Comparison of ENCODE assay signal across 18 cellular contexts in the genomic region with DNA sequence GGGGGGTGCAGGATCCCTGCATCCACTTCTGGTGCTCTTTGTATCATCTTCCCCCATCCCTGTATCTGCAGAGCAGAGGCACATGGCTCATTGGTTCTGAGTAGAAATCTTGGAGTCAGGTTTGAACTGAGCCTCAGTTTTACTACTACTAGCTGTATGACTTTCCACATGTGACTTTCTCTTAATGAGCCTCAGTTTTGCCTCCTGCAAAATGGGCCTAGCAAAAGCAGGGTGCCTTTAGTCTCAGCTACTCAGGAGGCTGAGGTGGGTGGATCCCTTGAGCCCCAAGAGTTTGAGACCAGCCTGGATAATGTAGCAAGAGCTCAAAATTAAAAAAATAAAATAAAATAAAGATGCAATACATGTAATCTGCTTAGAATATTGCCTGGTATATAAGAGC.
A peak's percentile ranks its signal among the peaks of the same experiment; 100 is the strongest.
DNase-seq lines count a peak whose midpoint lies in the region; ATAC-seq, FAIRE-seq and TF ChIP-seq lines count a peak whose summit lies in the region.
"Had no signal": no experiment of that assay in that cellular context is flagged by ENCODE, and none has a peak within 500 bp of the region (broad histone marks: within the 10 kb centered on the region; RNA-seq: fewer than 3 reads in every experiment).

No MANE protein-coding gene starts in this region.

- intact Hi-C loops in endothelial cell of umbilical vein (cut with micrococcal nuclease) = no loop called here
- intact Hi-C loops in PC-9 (cut with micrococcal nuclease; ENCODE audit: unreplicated experiment) = no loop called here

- POLR2A ChIA-PET in endothelial cell of umbilical vein (lab: Charles Lee) (no interaction called here), PC-9 (lab: Charles Lee; ENCODE audit: unreplicated experiment) (no interaction called here)

- H3K4me2 ChIP-seq in endothelial cell of umbilical vein (ENCODE audit: insufficient read depth, low read length) = no peak overlapping the region
- H3K4me2 ChIP-seq in PC-9 = no peak overlapping the region
- H3K4me2 ChIP-seq: A549 had no signal

- H2AFZ ChIP-seq in endothelial cell of umbilical vein (ENCODE audit: low read depth, low read length) (no peak overlapping the region), PC-9 (no peak overlapping the region)

- H3K9me3 ChIP-seq in endothelial cell of umbilical vein (replicated peaks; ENCODE audit: control insufficient read depth, insufficient read depth, low read length) (no peaks in the 10 kb centered on the region), PC-9 (ENCODE audit: insufficient read depth, low read depth) (no peaks in the 10 kb centered on the region)
- H3K9me3 ChIP-seq: A549, Caco-2 had no signal

- H3K4me1 ChIP-seq in endothelial cell of umbilical vein (ENCODE audit: control insufficient read depth, extremely low read depth, insufficient read depth, low read length) = no peaks in the 10 kb centered on the region
- no peaks in the 10 kb centered on the region for H3K4me1 ChIP-seq in PC-9 (replicated peaks; ENCODE audit: insufficient read depth)
- H3K4me1 ChIP-seq: A549, Caco-2 had no signal

- H3K9me1 ChIP-seq in endothelial cell of umbilical vein (replicated peaks; ENCODE audit: control insufficient read depth, extremely low read depth, insufficient read depth, low read length) = no peaks in the 10 kb centered on the region

- H3K36me3 ChIP-seq in endothelial cell of umbilical vein (ENCODE audit: control insufficient read depth in 2 of 2, extremely low read depth in 1 of 2, insufficient read depth in 2 of 2, low read length in 2 of 2) (no peaks in the 10 kb centered on the region), PC-9 (ENCODE audit: low read depth) (no peaks in the 10 kb centered on the region)

- CTCF ChIA-PET in activated CD8-positive, alpha-beta memory T cell treated with anti-CD3 and anti-CD28 coated beads, Interleukin-2, amount 10 ng/mL, durations not matched to agents 7 days and 5 days (lab: Charles Lee) = interaction anchor here (0.9 to 1.4 kb wide), 2 partner anchors 11 to 105 kb away, joined by 3 to 4 read pairs; a partner anchor contains a TSS
- CTCF ChIA-PET in endothelial cell of umbilical vein (lab: Charles Lee) (interaction anchor here (0.7 to 1.3 kb wide), 5 partner anchors 11 to 300 kb away, joined by 3 to 5 read pairs (median 4); no protein-coding TSS in a partner anchor), PC-9 (lab: Charles Lee) (no interaction called here)

- BruUV-seq in endothelial cell of umbilical vein (replicated peaks; lab: Mats Ljungman, UMichigan) (no TSS peak), PC-9 (replicated peaks; lab: Mats Ljungman, UMichigan) (no TSS peak)

- H3K4me1 Mint-ChIP-seq in activated CD8-positive, alpha-beta memory T cell treated with anti-CD3 and anti-CD28 coated beads, Interleukin-2, amount 10 ng/mL, durations not matched to agents 7 days and 5 days = peaks cover 19% of the 10 kb centered on the region
- no peaks in the 10 kb centered on the region for H3K4me1 Mint-ChIP-seq in type B pancreatic cell (ENCODE audit: unreplicated experiment)

- no peaks in the 10 kb centered on the region for H3F3A ChIP-seq in PC-9 (ENCODE audit: insufficient read depth, low read depth)

- dilution Hi-C loops in endothelial cell of umbilical vein (cut with MboI; ENCODE audit: extremely low pct_ligation_motif_present, low sequenced_read_pairs) = no loop called here

- H3K9me2 ChIP-seq in PC-9 (ENCODE audit: insufficient read depth) = no peaks in the 10 kb centered on the region

- no peaks in the 10 kb centered on the region for H3K27me3 ChIP-seq in endothelial cell of umbilical vein (ENCODE audit: control insufficient read depth in 2 of 2, insufficient read depth in 2 of 2, low read length in 2 of 2)
- H3K27me3 ChIP-seq in PC-9 (ENCODE audit: insufficient read depth, low read depth) = no peaks in the 10 kb centered on the region

- TF ChIP-seq POLR2A in endothelial cell of umbilical vein (IDR thresholded peaks at IDR 0.05; ENCODE audit: low read depth, low read length) = no peak

- peaks cover 21% of the 10 kb centered on the region for H3K36me3 Mint-ChIP-seq in activated CD8-positive, alpha-beta memory T cell treated with anti-CD3 and anti-CD28 coated beads, Interleukin-2, amount 10 ng/mL, durations not matched to agents 7 days and 5 days
- H3K36me3 Mint-ChIP-seq in type B pancreatic cell = no peaks in the 10 kb centered on the region

- H3K27me3 Mint-ChIP-seq in activated CD8-positive, alpha-beta memory T cell treated with anti-CD3 and anti-CD28 coated beads, Interleukin-2, amount 10 ng/mL, durations not matched to agents 7 days and 5 days = no peaks in the 10 kb centered on the region
- H3K27me3 Mint-ChIP-seq in type B pancreatic cell = no peaks in the 10 kb centered on the region
- H3K27me3 Mint-ChIP-seq: CD4-positive, alpha-beta T cell had no signal

- no peak overlapping the region for H3K4me3 Mint-ChIP-seq in activated CD8-positive, alpha-beta memory T cell treated with anti-CD3 and anti-CD28 coated beads, Interleukin-2, amount 10 ng/mL, durations not matched to agents 7 days and 5 days
- H3K4me3 Mint-ChIP-seq in type B pancreatic cell = no peak overlapping the region
- H3K4me3 Mint-ChIP-seq: CD4-positive, alpha-beta T cell; H9 had no signal

- no peak overlapping the region for H3K4me3 ChIP-seq in endothelial cell of umbilical vein (replicated peaks in 1 of 3; ENCODE audit: insufficient read depth in 1 of 3, low read depth in 1 of 3, low read length in 3 of 3)
- H3K4me3 ChIP-seq in PC-9 = no peak overlapping the region
- H3K4me3 ChIP-seq: A549 had no signal

- H4K20me1 ChIP-seq in endothelial cell of umbilical vein (replicated peaks; ENCODE audit: control insufficient read depth, extremely low read depth, insufficient read depth, low read length) = no peaks in the 10 kb centered on the region
- H4K20me1 ChIP-seq in PC-9 (ENCODE audit: insufficient read depth) = no peaks in the 10 kb centered on the region

- H3K9ac ChIP-seq in endothelial cell of umbilical vein (replicated peaks; ENCODE audit: extremely low read depth, insufficient read depth, low read length) = no peak overlapping the region

- DNase-seq in activated CD8-positive, alpha-beta memory T cell treated with anti-CD3 and anti-CD28 coated beads, Interleukin-2, amount 10 ng/mL, durations not matched to agents 7 days and 5 days = peak; percentile 33
- DNase-seq in activated CD8-positive, alpha-beta memory T cell treated with anti-CD3 and anti-CD28 coated beads, Interleukin-2, amount 50 U/mL, for 4 hours = no peak
- DNase-seq in GM13976 (ENCODE audit: low spot score) = peak; percentile 3
- DNase-seq in endothelial cell of umbilical vein (ENCODE audit: low read depth, low spot score) = no peak
- DNase-seq in ureter (ENCODE audit: low spot score) = peak; percentile 35
- no peak for DNase-seq in type B pancreatic cell (ENCODE audit: extremely low spot score, unreplicated experiment)
- DNase-seq in PC-9 = no peak
- DNase-seq: AML-193; Caco-2; CD4-positive, alpha-beta T cell; DMS79; GDM1; H9 had no signal

- no peaks in the 10 kb centered on the region for H3K79me2 ChIP-seq in endothelial cell of umbilical vein (ENCODE audit: control insufficient read depth, insufficient read depth, low read length)
- no peaks in the 10 kb centered on the region for H3K79me2 ChIP-seq in PC-9 (ENCODE audit: low read depth)

- TF ChIP-seq CTCF in GM13976 (IDR thresholded peaks at IDR 0.05; ENCODE audit: borderline replicate concordance, control extremely low read depth, extremely low read depth, insufficient read depth, missing control alignments) (no peak), endothelial cell of umbilical vein (IDR thresholded peaks at IDR 0.05; ENCODE audit: extremely low read depth in 1 of 2, insufficient read depth in 1 of 2, low read depth in 1 of 2, low read length in 2 of 2) (no peak), type B pancreatic cell (conservative IDR thresholded peaks at IDR 0.05) (no peak), PC-9 (conservative IDR thresholded peaks at IDR 0.05) (no peak)

- no peak overlapping the region for H3K27ac Mint-ChIP-seq in activated CD8-positive, alpha-beta memory T cell treated with anti-CD3 and anti-CD28 coated beads, Interleukin-2, amount 10 ng/mL, durations not matched to agents 7 days and 5 days
- H3K27ac Mint-ChIP-seq in type B pancreatic cell = no peak overlapping the region
- H3K27ac Mint-ChIP-seq: CD4-positive, alpha-beta T cell had no signal

- H3K9me3 Mint-ChIP-seq in activated CD8-positive, alpha-beta memory T cell treated with anti-CD3 and anti-CD28 coated beads, Interleukin-2, amount 10 ng/mL, durations not matched to agents 7 days and 5 days (ENCODE audit: low read depth) = no peaks in the 10 kb centered on the region
- H3K9me3 Mint-ChIP-seq in type B pancreatic cell = no peaks in the 10 kb centered on the region
- H3K9me3 Mint-ChIP-seq: CD4-positive, alpha-beta T cell; H9 had no signal

- peak; percentile 40 for FAIRE-seq in endothelial cell of umbilical vein (lab: Jason Lieb, UNC)
- FAIRE-seq: A549, GM12892, H1 had no signal

- no peak overlapping the region for H3K27ac ChIP-seq in endothelial cell of umbilical vein (ENCODE audit: insufficient read depth, low read depth, low read length)
- H3K27ac ChIP-seq in PC-9 = no peak overlapping the region
- H3K27ac ChIP-seq: 22Rv1, A549, C4-2B had no signal

- ATAC-seq in activated CD8-positive, alpha-beta memory T cell treated with anti-CD3 and anti-CD28 coated beads, Interleukin-2, amount 10 ng/mL, durations not matched to agents 7 days and 5 days = no peak
- ATAC-seq: A549 had no signal

- in situ Hi-C loops in GM13976 (cut with MboI; ENCODE audit: low sequenced_read_pairs, unreplicated experiment) = no loop called here

TF ChIP-seq in endothelial cell of umbilical vein, 7 proteins besides CTCF, POLR2A, EP300 and RAD21:
- TF ChIP-seq, protein P1, sequence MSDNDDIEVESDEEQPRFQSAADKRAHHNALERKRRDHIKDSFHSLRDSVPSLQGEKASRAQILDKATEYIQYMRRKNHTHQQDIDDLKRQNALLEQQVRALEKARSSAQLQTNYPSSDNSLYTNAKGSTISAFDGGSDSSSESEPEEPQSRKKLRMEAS (IDR thresholded peaks at IDR 0.05; ENCODE audit: insufficient read depth, insufficient read length) = no peak
- no peak for TF ChIP-seq MYC (IDR thresholded peaks at IDR 0.05; ENCODE audit: low read depth, low read length)
- no peak for TF ChIP-seq JUN (IDR thresholded peaks at IDR 0.05; ENCODE audit: borderline replicate concordance, insufficient read depth, insufficient read length, low read depth)
- no peak for TF ChIP-seq POLR2AphosphoS5 (IDR thresholded peaks at IDR 0.05; ENCODE audit: insufficient read depth, low read depth, low read length)

Comparison
In these comparisons a context has a peak if more than half of its experiments do, and no peak if none do; other contexts are left out.
1. DNase-seq: peak in activated CD8-positive, alpha-beta memory T cell treated with anti-CD3 and anti-CD28 coated beads, Interleukin-2, amount 10 ng/mL, durations not matched to agents 7 days and 5 days (single experiment), GM13976 (single experiment) and ureter (single experiment); none in activated CD8-positive, alpha-beta memory T cell treated with anti-CD3 and anti-CD28 coated beads, Interleukin-2, amount 50 U/mL, for 4 hours (single experiment), endothelial cell of umbilical vein (single experiment), type B pancreatic cell (single experiment) and PC-9 (0 of 2).